6 cellular contexts compared by ENCODE assay signal in the genomic region with DNA sequence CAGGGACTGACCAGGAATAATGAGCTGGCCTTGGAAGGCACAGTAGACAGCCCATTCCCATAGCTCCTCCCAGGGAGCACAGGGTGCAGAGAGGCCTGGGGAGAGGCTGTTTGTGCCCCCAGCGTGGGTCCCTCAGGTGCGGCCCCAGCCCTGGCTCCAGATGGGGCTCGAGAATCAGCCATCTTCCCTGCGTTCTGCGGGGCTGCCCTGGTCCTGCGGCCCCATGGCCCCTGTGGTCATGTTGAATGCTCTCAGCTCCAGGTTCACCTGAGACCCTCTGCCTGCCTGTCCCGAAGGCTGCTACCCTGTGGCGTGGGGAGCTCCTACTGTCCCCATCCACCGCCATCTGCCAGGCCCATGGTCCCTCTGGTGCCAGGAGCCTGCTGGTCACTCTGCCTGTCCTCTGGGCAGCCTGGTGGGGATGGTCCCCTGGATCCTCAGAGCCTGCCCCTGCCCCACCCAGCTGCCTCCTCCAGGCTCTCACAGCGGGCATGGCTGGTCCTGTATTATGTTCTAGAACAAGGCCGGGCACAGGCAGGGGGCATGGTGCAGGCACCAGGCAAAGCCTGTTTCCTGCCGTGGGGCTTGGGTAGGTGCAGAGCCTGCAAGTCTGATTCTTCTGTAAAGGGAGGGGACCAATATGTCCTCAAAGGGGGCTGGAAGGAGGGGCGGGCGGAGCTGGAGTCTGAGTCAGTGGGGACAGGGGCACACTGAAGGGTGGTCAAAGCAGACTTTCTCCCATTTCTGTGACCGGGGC. TPM values are rescaled to one million over a fixed set of nuclear protein-coding genes. Genes with fewer than 3 reads are reported as not detected.
DNase-seq lines count a peak whose midpoint lies in the region; ATAC-seq, FAIRE-seq and TF ChIP-seq lines count a peak whose summit lies in the region.
"Not testable (repeated sequence)": the region's sequence is repeated elsewhere in the genome, so short reads cannot be mapped to it uniquely, and the experiment has no call there.

No MANE protein-coding gene starts in this region.

- TF ChIP-seq CTCF in kidney (IDR thresholded peaks at IDR 0.05; ENCODE audit: borderline replicate concordance, extremely low read depth, insufficient read depth); upper lobe of left lung (IDR thresholded peaks at IDR 0.05): not testable (repeated sequence)

- H3K9ac ChIP-seq in kidney (ENCODE audit: low read length in 2 of 2): not testable (repeated sequence)

- H3K27ac Mint-ChIP-seq in stimulated activated effector memory CD8-positive, alpha-beta T cell treated with anti-CD3 and anti-CD28 coated beads, Interleukin-12 subunit alpha, Interleukin-12 subunit beta, amount 100 ng/mL, for 72 hours: not testable (repeated sequence)

- FAIRE-seq in kidney (lab: Jason Lieb, UNC): not testable (repeated sequence)

- not testable (repeated sequence) for H3K9me3 ChIP-seq in kidney (ENCODE audit: control insufficient read depth in 1 of 2, low read length in 2 of 2); upper lobe of left lung

- H3K9me3 Mint-ChIP-seq in stimulated activated effector memory CD8-positive, alpha-beta T cell treated with anti-CD3 and anti-CD28 coated beads, Interleukin-12 subunit alpha, Interleukin-12 subunit beta, amount 100 ng/mL, for 72 hours: not testable (repeated sequence)

- peak; percentile 6 for DNase-seq in brain pericyte (ENCODE audit: low read depth, low spot score)
- DNase-seq in kidney: peak; percentile 49
- DNase-seq in mesenteric fat pad (ENCODE audit: low spot score): peak; percentile 79
- DNase-seq in sciatic nerve (ENCODE audit: low spot score): peak; percentile 35
- not testable (repeated sequence) for DNase-seq in stimulated activated effector memory CD8-positive, alpha-beta T cell treated with anti-CD3 and anti-CD28 coated beads, Interleukin-12 subunit alpha, Interleukin-12 subunit beta, amount 100 ng/mL, for 72 hours (ENCODE audit: low spot score in 2 of 2); upper lobe of left lung

- intact Hi-C loops in kidney (cut with DNase I); sciatic nerve (cut with DNase I): not testable (repeated sequence)

- ATAC-seq in sciatic nerve: not testable (repeated sequence)
- peak; percentile 40 for ATAC-seq in stimulated activated effector memory CD8-positive, alpha-beta T cell treated with anti-CD3 and anti-CD28 coated beads, Interleukin-12 subunit alpha, Interleukin-12 subunit beta, amount 100 ng/mL, for 72 hours
- peak; percentile 21 to 45 for ATAC-seq in upper lobe of left lung (ENCODE audit: low FRiP score in 2 of 2)

- not testable (repeated sequence) for H3K4me1 ChIP-seq in kidney (ENCODE audit: control insufficient read depth in 1 of 2, insufficient read depth in 1 of 2, low read depth in 1 of 2, low read length in 2 of 2); upper lobe of left lung

- not testable (repeated sequence) for TF ChIP-seq POLR2A in upper lobe of left lung (IDR thresholded peaks at IDR 0.05)

- H3K36me3 ChIP-seq in kidney (ENCODE audit: control insufficient read depth in 1 of 2, insufficient read depth in 2 of 2, low read length in 2 of 2); upper lobe of left lung: not testable (repeated sequence)

- H3K4me3 ChIP-seq in kidney (ENCODE audit: low read length in 2 of 2); upper lobe of left lung: not testable (repeated sequence)

- not testable (repeated sequence) for H3K36me3 Mint-ChIP-seq in stimulated activated effector memory CD8-positive, alpha-beta T cell treated with anti-CD3 and anti-CD28 coated beads, Interleukin-12 subunit alpha, Interleukin-12 subunit beta, amount 100 ng/mL, for 72 hours

- H3K4me3 Mint-ChIP-seq in stimulated activated effector memory CD8-positive, alpha-beta T cell treated with anti-CD3 and anti-CD28 coated beads, Interleukin-12 subunit alpha, Interleukin-12 subunit beta, amount 100 ng/mL, for 72 hours: not testable (repeated sequence)

- H3K4me1 Mint-ChIP-seq in stimulated activated effector memory CD8-positive, alpha-beta T cell treated with anti-CD3 and anti-CD28 coated beads, Interleukin-12 subunit alpha, Interleukin-12 subunit beta, amount 100 ng/mL, for 72 hours: not testable (repeated sequence)

- WGBS in upper lobe of left lung, 2 donors: 86 to 89% methylated on average over 9 to 15 of the region's 15 CpGs

- not testable (repeated sequence) for H3K27me3 ChIP-seq in upper lobe of left lung

- not testable (repeated sequence) for TF ChIP-seq EP300 in upper lobe of left lung (IDR thresholded peaks at IDR 0.05)

- H3K27ac ChIP-seq in kidney (ENCODE audit: low read depth in 2 of 2, low read length in 2 of 2); upper lobe of left lung: not testable (repeated sequence)

RNA-seq across cellular contexts. Expression of gene LRPAP1, which starts 49.3 kb away (rescaled TPM):
- 204 TPM for total RNA-seq in kidney
- polyA plus RNA-seq in kidney (ENCODE audit: insufficient read depth, low read depth, low replicate concordance): 373 TPM
- 116 TPM for total RNA-seq in mesenteric fat pad
- total RNA-seq in sciatic nerve: 105 TPM
- 100 to 1,000 TPM in 5 of 6 donors, 10 to 100 TPM in 1; 98.5 to 267 (median 251) TPM for total RNA-seq in upper lobe of left lung
